Comparison of ENCODE assay signal across 15 cellular contexts in genomic region chr1:40746344-40747090, GRCh38. TPM values are rescaled to one million over a fixed set of nuclear protein-coding genes. Genes with fewer than 3 reads are reported as not detected.
"Had no signal": no experiment of that assay in that cellular context is flagged by ENCODE, and none has a peak within 500 bp of the region (broad histone marks: within the 10 kb centered on the region; RNA-seq: fewer than 3 reads in every experiment).

No MANE protein-coding gene starts in this region.

- H3K27me3 Mint-ChIP-seq: activated CD4-positive, alpha-beta memory T cell treated with anti-CD3 and anti-CD28 coated beads, Interleukin-2, amount 10 ng/mL, durations not matched to agents 7 days and 5 days; activated naive CD4-positive, alpha-beta T cell treated with anti-CD3 and anti-CD28 coated beads, Interleukin-2, amount 50 U/mL, for 24 hours; T-cell; type B pancreatic cell had no signal

- DNase-seq: activated CD4-positive, alpha-beta memory T cell treated with anti-CD3 and anti-CD28 coated beads, Interleukin-2, amount 10 ng/mL, durations not matched to agents 7 days and 5 days; activated CD4-positive, alpha-beta T cell treated with anti-CD3 and anti-CD28 coated beads for 4 hours; activated effector memory CD4-positive, alpha-beta T cell treated with anti-CD3 and anti-CD28 coated beads, Interleukin-2, amount 50 U/mL, for 16 hours; activated T-cell treated with anti-CD3 and anti-CD28 coated beads, Interleukin-2, amount 50 U/mL, for 4 hours; amniotic stem cell; hippocampal formation; left cardiac atrium; lower lobe of right lung; T-cell; testis had no signal

- ATAC-seq: activated T-cell treated with anti-CD3 and anti-CD28 coated beads, Interleukin-2, amount 50 U/mL, for 4 hours; left cardiac atrium; lower lobe of right lung; SK-N-SH treated with all-trans-retinoic acid at 6 μM for 48 hours; T-cell; WTC11 had no signal

- H3K9me3 Mint-ChIP-seq: activated CD4-positive, alpha-beta memory T cell treated with anti-CD3 and anti-CD28 coated beads, Interleukin-2, amount 10 ng/mL, durations not matched to agents 7 days and 5 days; activated naive CD4-positive, alpha-beta T cell treated with anti-CD3 and anti-CD28 coated beads, Interleukin-2, amount 50 U/mL, for 24 hours; activated T-cell treated with anti-CD3 and anti-CD28 coated beads, Interleukin-2, amount 50 U/mL, for 4 hours; T-cell; type B pancreatic cell; WTC11 had no signal

- H3K4me3 Mint-ChIP-seq: activated CD4-positive, alpha-beta memory T cell treated with anti-CD3 and anti-CD28 coated beads, Interleukin-2, amount 10 ng/mL, durations not matched to agents 7 days and 5 days; activated naive CD4-positive, alpha-beta T cell treated with anti-CD3 and anti-CD28 coated beads, Interleukin-2, amount 50 U/mL, for 24 hours; activated T-cell treated with anti-CD3 and anti-CD28 coated beads, Interleukin-2, amount 50 U/mL, for 4 hours; T-cell; type B pancreatic cell; WTC11 had no signal

- H3K27ac Mint-ChIP-seq: activated CD4-positive, alpha-beta memory T cell treated with anti-CD3 and anti-CD28 coated beads, Interleukin-2, amount 10 ng/mL, durations not matched to agents 7 days and 5 days; activated naive CD4-positive, alpha-beta T cell treated with anti-CD3 and anti-CD28 coated beads, Interleukin-2, amount 50 U/mL, for 24 hours; WTC11 had no signal

RNA-seq across cellular contexts. Expression of gene KCNQ4, which starts 37.1 kb away (rescaled TPM):
- total RNA-seq: dermis microvascular lymphatic vessel endothelial cell had no signal
